ENCODE assay signal across 1 cellular context in genomic region chr5:36241636-36242533, GRCh38.
TF ChIP-seq lines count a peak whose summit lies in the region.

NADK2 (minus strand) TSS chr5:36241925; CDS start chr5:36241798, 127 bp downstream.

TF ChIP-seq in K562, 482 proteins besides CTCF, POLR2A, EP300 and RAD21 (continued from another document and continues in another):
- TF ChIP-seq RERE (CRISPR knock-in tag; IDR thresholded peaks at IDR 0.05; ENCODE audit: borderline replicate concordance) (0 out of 2 replicates have a peak, but pooled peaks have one; percentile 96), COPS2 (conservative IDR thresholded peaks at IDR 0.05) (no peak), MAX (CRISPR knock-in tag; IDR thresholded peaks at IDR 0.05) (peak; percentile 98), ELF4 (CRISPR knock-in tag; IDR thresholded peaks at IDR 0.05) (no peak), ZFX (CRISPR knock-in tag; IDR thresholded peaks at IDR 0.05) (peak; percentile 93), TRIM24 (IDR thresholded peaks at IDR 0.05) (peak; percentile 90 to 96), LCOR (CRISPR knock-in tag; IDR thresholded peaks at IDR 0.05) (peak; percentile 97), TCF7 (IDR thresholded peaks at IDR 0.05; ENCODE audit: borderline replicate concordance) (no peak), ETV1 (tag; conservative IDR thresholded peaks at IDR 0.05; ENCODE audit: low read depth) (peak; percentile 68; the same call in 1 of the 2 replicates), E2F8 (IDR thresholded peaks at IDR 0.05; ENCODE audit: low read depth, partially characterized antibody) (peak; percentile 60), ZNF253 (CRISPR knock-in tag; conservative IDR thresholded peaks at IDR 0.05) (no peak), ZNF140 (CRISPR knock-in tag; IDR thresholded peaks at IDR 0.05) (no peak), HMG20A (CRISPR knock-in tag; conservative IDR thresholded peaks at IDR 0.05) (no peak), ZNF175 (CRISPR knock-in tag; IDR thresholded peaks at IDR 0.05; ENCODE audit: low read depth) (peak; percentile 98), ARHGAP35 (IDR thresholded peaks at IDR 0.05; ENCODE audit: partially characterized antibody) (no peak), FOXK2 (conservative IDR thresholded peaks at IDR 0.05 in 1 of 2, IDR thresholded peaks at IDR 0.05 in 1 of 2; ENCODE audit: low read depth in 2 of 2) (peak; percentile 42 to 78; a peak in 3 of 4 replicates), JUND (IDR thresholded peaks at IDR 0.05; ENCODE audit: borderline replicate concordance, low read depth, low read length) (peak; percentile 40; the same call in 1 of the 2 replicates), JUND (tag; IDR thresholded peaks at IDR 0.05; ENCODE audit: borderline replicate concordance, low read depth, low read length) (peak; percentile 17; the same call in 1 of the 3 replicates), ARID2 (IDR thresholded peaks at IDR 0.05) (no peak), JUN (IDR thresholded peaks at IDR 0.05; ENCODE audit: borderline replicate concordance, low read depth, low read length) (peak; percentile 71; the same call in 1 of the 2 replicates), JUN (CRISPR knock-in tag; IDR thresholded peaks at IDR 0.05; ENCODE audit: borderline replicate concordance) (no peak), ATF3 (IDR thresholded peaks at IDR 0.05) (peak; percentile 85), ATF3 (CRISPR knock-in tag; conservative IDR thresholded peaks at IDR 0.05) (peak; percentile 79), CBFB (CRISPR knock-in tag; IDR thresholded peaks at IDR 0.05) (no peak), MYBL2 (IDR thresholded peaks at IDR 0.05; ENCODE audit: low read depth) (peak; percentile 50; the same call in 1 of the 2 replicates), MYBL2 (CRISPR knock-in tag; IDR thresholded peaks at IDR 0.05; ENCODE audit: borderline replicate concordance) (no peak), RNF219 (CRISPR knock-in tag; IDR thresholded peaks at IDR 0.05) (no peak), ZNF212 (CRISPR knock-in tag; IDR thresholded peaks at IDR 0.05) (peak; percentile 77), SREBF1 (IDR thresholded peaks at IDR 0.05; ENCODE audit: borderline replicate concordance, low read depth, low read length) (no peak), ESRRA (IDR thresholded peaks at IDR 0.05; ENCODE audit: borderline replicate concordance, low read depth) (peak; percentile 72), ZNF184 (CRISPR knock-in tag; IDR thresholded peaks at IDR 0.05) (no peak), MTA1 (IDR thresholded peaks at IDR 0.05; ENCODE audit: borderline replicate concordance) (peak; percentile 62), HSF4 (CRISPR knock-in tag; IDR thresholded peaks at IDR 0.05; ENCODE audit: borderline replicate concordance) (0 out of 2 replicates have a peak, but pooled peaks have one; percentile 44), PHF21A (IDR thresholded peaks at IDR 0.05; ENCODE audit: borderline replicate concordance, low read depth) (0 out of 2 replicates have a peak, but pooled peaks have one; percentile 27), KHSRP (IDR thresholded peaks at IDR 0.05) (no peak), ID3 (CRISPR knock-in tag; IDR thresholded peaks at IDR 0.05) (no peak), ID3 (tag; IDR thresholded peaks at IDR 0.05) (peak; percentile 88), THAP12 (CRISPR knock-in tag; IDR thresholded peaks at IDR 0.05) (peak; percentile 66; the same call in 1 of the 2 replicates), GABPB2 (CRISPR knock-in tag; conservative IDR thresholded peaks at IDR 0.05) (no peak; the same call in 1 of the 2 replicates), ZNF707 (CRISPR knock-in tag; conservative IDR thresholded peaks at IDR 0.05) (peak; percentile 61; the same call in 1 of the 2 replicates), TSHZ1 (CRISPR knock-in tag; IDR thresholded peaks at IDR 0.05) (peak; percentile 88; the same call in 1 of the 2 replicates), HDGF (IDR thresholded peaks at IDR 0.05) (no peak)
